In the genomic region with DNA sequence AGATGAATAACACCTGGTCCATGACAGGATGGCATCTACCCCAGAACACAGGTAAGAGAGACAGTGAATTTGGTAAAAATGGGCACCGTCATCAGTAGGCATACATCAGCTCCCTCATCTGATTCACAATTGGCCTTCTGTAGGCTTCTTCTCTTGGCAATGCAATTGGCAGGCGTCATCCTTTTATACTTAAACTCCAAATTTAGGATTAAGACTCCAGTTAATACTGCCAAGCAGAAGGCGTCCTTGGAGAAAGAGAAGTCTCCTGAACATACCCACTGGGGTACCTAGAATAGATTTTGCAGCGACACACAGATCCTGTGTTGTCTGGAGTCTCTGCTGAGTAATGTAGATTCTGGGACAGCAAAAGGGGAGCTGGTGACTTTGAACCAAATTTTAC, we compare ENCODE assay signal across 8 cellular contexts. TPM values are rescaled to one million over a fixed set of nuclear protein-coding genes. Genes with fewer than 3 reads are reported as not detected.
DNase-seq lines count a peak whose midpoint lies in the region; ATAC-seq, FAIRE-seq and TF ChIP-seq lines count a peak whose summit lies in the region.

No MANE protein-coding gene starts in this region.

- no peak for TF ChIP-seq POLR2A in HepG2 (IDR thresholded peaks at IDR 0.05; ENCODE audit: insufficient read depth in 1 of 2, low read depth in 2 of 2, low read length in 2 of 2)

- intact Hi-C loops in HepG2 (cut with micrococcal nuclease; ENCODE audit: unreplicated experiment) (loop anchor here (1.0 kb wide), 1 partner anchor 103 kb away; the partner anchor contains the start of gene DLX2), tibial artery (cut with DNase I; ENCODE audit: low total_unique reads) (no loop called here), left colon (cut with DNase I, micrococcal nuclease) (no loop called here)

- H3K9ac ChIP-seq in adipocyte (ENCODE audit: low read length) (peak overlapping the region; percentile 89), HepG2 (ENCODE audit: insufficient read depth, low read depth, low read length) (peak overlapping the region; percentile 81)

- in situ Hi-C loops in HepG2 (cut with HindIII; ENCODE audit: extremely low pct_ligation_motif_present, low pct_unique_long_range_greater_than_20kb), result loop anchor here (5.0 kb wide), 1 partner anchor 103 kb away; the partner anchor contains the start of gene DLX2

- H2AFZ ChIP-seq in HepG2 (ENCODE audit: low read length), result peak overlapping the region; percentile 97

- TF ChIP-seq CTCF in C4-2B (conservative IDR thresholded peaks at IDR 0.05) (no peak), HepG2 (CRISPR knock-in tag; IDR thresholded peaks at IDR 0.05) (no peak), tibial artery (IDR thresholded peaks at IDR 0.05) (no peak)

- peak overlapping the region; percentile 89 for H3K27ac ChIP-seq in C4-2B
- H3K27ac ChIP-seq in HepG2 (ENCODE audit: extremely low read length, insufficient read depth, low read length), result peak overlapping the region; percentile 82
- H3K27ac ChIP-seq in tibial artery, result no peak overlapping the region

- peaks cover 13% of the 10 kb centered on the region for H3K4me1 ChIP-seq in adipocyte (ENCODE audit: control insufficient read depth, insufficient read depth, low read length)
- peaks cover 21% of the 10 kb centered on the region for H3K4me1 ChIP-seq in HepG2 (ENCODE audit: insufficient read depth, low read length)
- H3K4me1 ChIP-seq in tibial artery, result peaks cover 0 to 11% (median 3%) of the 10 kb centered on the region in 4 donors

- H4K20me1 ChIP-seq in HepG2 (ENCODE audit: insufficient read depth, low read length), result no peaks in the 10 kb centered on the region

- H3K4me3 ChIP-seq in adipocyte (ENCODE audit: low read length) (peak overlapping the region; percentile 98), HepG2 (replicated peaks in 1 of 3; ENCODE audit: insufficient read depth in 1 of 3, low read depth in 2 of 3, low read length in 3 of 3) (peak overlapping the region; percentile 59 to 80 (median 66)), tibial artery (peak overlapping the region; percentile 59 to 60)

- POLR2A ChIA-PET in HepG2 (lab: Yijun Ruan, JAX), result interaction anchor here (1.2 to 2.1 kb wide), 2 partner anchors 77 to 103 kb away, joined by 3 to 6 read pairs; partner anchors contain the start of genes DLX2 and HAT1

- TF ChIP-seq EP300 in HepG2 (IDR thresholded peaks at IDR 0.05; ENCODE audit: low read depth in 2 of 2, low read length in 2 of 2) (no peak), HepG2 (CRISPR knock-in tag; IDR thresholded peaks at IDR 0.05; ENCODE audit: borderline replicate concordance) (no peak)

- H3K9me3 ChIP-seq in adipocyte (ENCODE audit: control insufficient read depth, low read length) (no peaks in the 10 kb centered on the region), HepG2 (ENCODE audit: low read length) (no peaks in the 10 kb centered on the region), tibial artery (no peaks in the 10 kb centered on the region)

- BruUV-seq in HepG2 (replicated peaks; lab: Mats Ljungman, UMichigan), result no TSS peak

- no peak for FAIRE-seq in HepG2 (lab: Jason Lieb, UNC)

- no peak for TF ChIP-seq RAD21 in HepG2 (CRISPR knock-in tag; IDR thresholded peaks at IDR 0.05)

- H3K4me2 ChIP-seq in HepG2 (ENCODE audit: low read depth, low read length), result peak overlapping the region; percentile 88

- ATAC-seq in HG02623 (IDR thresholded peaks at IDR 0.05; ENCODE audit: unreplicated experiment), result peak; percentile 5
- ATAC-seq in HepG2, result no peak; the same call in 1 of the 3 replicates
- no peak for ATAC-seq in left colon
- ATAC-seq in GM19324 (IDR thresholded peaks at IDR 0.05; ENCODE audit: low FRiP score, unreplicated experiment), result no peak

- CTCF ChIA-PET in HepG2 (lab: Yijun Ruan, JAX; ENCODE audit: low intra/inter-chr PET ratio, low total read pairs), result no interaction called here

- H3K36me3 ChIP-seq in adipocyte (ENCODE audit: control insufficient read depth, insufficient read depth, low read length, severe bottlenecking) (no peaks in the 10 kb centered on the region), HepG2 (replicated peaks in 1 of 2; ENCODE audit: control insufficient read depth in 1 of 2, insufficient read depth in 2 of 2, low read length in 2 of 2) (0 out of 5 replicates have a peak, but pooled peaks cover 0 to 1% of the 10 kb centered on the region in 2 experiments), tibial artery (no peaks in the 10 kb centered on the region)

- DNase-seq in adipocyte (ENCODE audit: low read depth) (no peak), HepG2 (ENCODE audit: low spot score) (no peak), tibial artery (no peak), SHP77 treated with DMSO at 0.1 percent for 48 hours (lab: John Stamatoyannopoulos, UW) (no peak), left colon (no peak)

- 26% methylated on average over 4 of the region's 4 CpGs for WGBS in HepG2 (ENCODE audit: low lambda C conversion rate)

- no peaks in the 10 kb centered on the region for H3K79me2 ChIP-seq in HepG2 (ENCODE audit: insufficient read depth, low read length)

- H3K27me3 ChIP-seq in adipocyte (replicated peaks; ENCODE audit: control insufficient read depth, insufficient read depth, low read length), result peaks cover 5% of the 10 kb centered on the region
- H3K27me3 ChIP-seq in HepG2 (ENCODE audit: control insufficient read depth in 1 of 2, insufficient read depth in 2 of 2, low read length in 2 of 2), result no peaks in the 10 kb centered on the region
- peaks cover 0 to 2% of the 10 kb centered on the region in 2 donors for H3K27me3 ChIP-seq in tibial artery

TF ChIP-seq in HepG2, 621 proteins besides CTCF, POLR2A, EP300 and RAD21 (continues in another document):
- no peak for TF ChIP-seq NFE2L2 (IDR thresholded peaks at IDR 0.05; ENCODE audit: low read length)
- TF ChIP-seq RBM39 (IDR thresholded peaks at IDR 0.05; ENCODE audit: low read depth, low read length, poor library complexity, severe bottlenecking), result no peak
- peak; percentile 2 for TF ChIP-seq ZEB1 (IDR thresholded peaks at IDR 0.05; ENCODE audit: insufficient replicate concordance, low read depth)
- TF ChIP-seq ZNF24 (IDR thresholded peaks at IDR 0.05), result no peak
- TF ChIP-seq SAP130 (CRISPR knock-in tag; IDR thresholded peaks at IDR 0.05; ENCODE audit: low read depth), result no peak
- no peak for TF ChIP-seq HNRNPLL (IDR thresholded peaks at IDR 0.05; ENCODE audit: low read depth, low read length, poor library complexity, severe bottlenecking)
- TF ChIP-seq, protein P1, sequence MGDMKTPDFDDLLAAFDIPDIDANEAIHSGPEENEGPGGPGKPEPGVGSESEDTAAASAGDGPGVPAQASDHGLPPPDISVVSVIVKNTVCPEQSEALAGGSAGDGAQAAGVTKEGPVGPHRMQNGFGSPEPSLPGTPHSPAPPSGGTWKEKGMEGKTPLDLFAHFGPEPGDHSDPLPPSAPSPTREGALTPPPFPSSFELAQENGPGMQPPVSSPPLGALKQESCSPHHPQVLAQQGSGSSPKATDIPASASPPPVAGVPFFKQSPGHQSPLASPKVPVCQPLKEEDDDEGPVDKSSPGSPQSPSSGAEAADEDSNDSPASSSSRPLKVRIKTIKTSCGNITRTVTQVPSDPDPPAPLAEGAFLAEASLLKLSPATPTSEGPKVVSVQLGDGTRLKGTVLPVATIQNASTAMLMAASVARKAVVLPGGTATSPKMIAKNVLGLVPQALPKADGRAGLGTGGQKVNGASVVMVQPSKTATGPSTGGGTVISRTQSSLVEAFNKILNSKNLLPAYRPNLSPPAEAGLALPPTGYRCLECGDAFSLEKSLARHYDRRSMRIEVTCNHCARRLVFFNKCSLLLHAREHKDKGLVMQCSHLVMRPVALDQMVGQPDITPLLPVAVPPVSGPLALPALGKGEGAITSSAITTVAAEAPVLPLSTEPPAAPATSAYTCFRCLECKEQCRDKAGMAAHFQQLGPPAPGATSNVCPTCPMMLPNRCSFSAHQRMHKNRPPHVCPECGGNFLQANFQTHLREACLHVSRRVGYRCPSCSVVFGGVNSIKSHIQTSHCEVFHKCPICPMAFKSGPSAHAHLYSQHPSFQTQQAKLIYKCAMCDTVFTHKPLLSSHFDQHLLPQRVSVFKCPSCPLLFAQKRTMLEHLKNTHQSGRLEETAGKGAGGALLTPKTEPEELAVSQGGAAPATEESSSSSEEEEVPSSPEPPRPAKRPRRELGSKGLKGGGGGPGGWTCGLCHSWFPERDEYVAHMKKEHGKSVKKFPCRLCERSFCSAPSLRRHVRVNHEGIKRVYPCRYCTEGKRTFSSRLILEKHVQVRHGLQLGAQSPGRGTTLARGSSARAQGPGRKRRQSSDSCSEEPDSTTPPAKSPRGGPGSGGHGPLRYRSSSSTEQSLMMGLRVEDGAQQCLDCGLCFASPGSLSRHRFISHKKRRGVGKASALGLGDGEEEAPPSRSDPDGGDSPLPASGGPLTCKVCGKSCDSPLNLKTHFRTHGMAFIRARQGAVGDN (CRISPR knock-in tag; IDR thresholded peaks at IDR 0.05), result no peak
- TF ChIP-seq ZNF83 (CRISPR knock-in tag; IDR thresholded peaks at IDR 0.05; ENCODE audit: borderline replicate concordance), result no peak
- no peak for TF ChIP-seq ZNF12 (CRISPR knock-in tag; IDR thresholded peaks at IDR 0.05)
- no peak for TF ChIP-seq PHF5A (CRISPR knock-in tag; IDR thresholded peaks at IDR 0.05; ENCODE audit: low read depth, unreplicated experiment)

RNA-seq across cellular contexts. Expression of gene METAP1D, which starts 0.6 kb away (rescaled TPM):
- total RNA-seq in HepG2 (2016; rRNA removed; fragmentation: Illumina TruSeq; extraction: Trizol), result 14.0 and 14.7 TPM in 2 replicates
- total RNA-seq in HepG2 (2016; cell fraction: cytosol; rRNA removed; fragmentation: Illumina TruSeq; extraction: Trizol; ENCODE audit: low read depth), result 1.9 and 2.3 TPM in 2 replicates
- total RNA-seq in HepG2 (2016; cell fraction: insoluble cytoplasmic fraction; rRNA removed; fragmentation: Illumina TruSeq; extraction: Trizol), result 13.3 and 14.9 TPM in 2 replicates
- 5.6 and 5.7 TPM in 2 replicates for total RNA-seq in HepG2 (2016; cell fraction: membrane; rRNA removed; fragmentation: Illumina TruSeq; extraction: Trizol)
- total RNA-seq in HepG2 (2016; cell fraction: nucleus; rRNA removed; fragmentation: Illumina TruSeq; extraction: Trizol), result 20.0 and 27.8 TPM in 2 replicates
- polyA plus RNA-seq in HepG2 (2011; rRNA removed), result 19.0 and 21.6 TPM in 2 replicates
- 6.3 and 7.9 TPM in 2 replicates for polyA plus RNA-seq in HepG2 (2011; cell fraction: cytosol; rRNA removed)
- polyA plus RNA-seq in HepG2 (2011; cell fraction: nucleus; rRNA removed), result 37.6 and 40.5 TPM in 2 replicates
- 10.4 and 13.7 TPM in 2 replicates for polyA plus RNA-seq in HepG2 (2012)
- polyA plus RNA-seq in HepG2 (2016; cell fraction: cytosol; fragmentation: Illumina TruSeq; extraction: Trizol; ENCODE audit: low read depth), result 1.4 and 2.0 TPM in 2 replicates
- 12.8 and 14.8 TPM in 2 replicates for polyA plus RNA-seq in HepG2 (2016; cell fraction: insoluble cytoplasmic fraction; fragmentation: Illumina TruSeq; extraction: Trizol; ENCODE audit: low read depth)
- polyA plus RNA-seq in HepG2 (2016; cell fraction: membrane; fragmentation: Illumina TruSeq; extraction: Trizol; ENCODE audit: low read depth), result 3.1 and 4.1 TPM in 2 replicates
- 48.0 and 48.1 TPM in 2 replicates for polyA plus RNA-seq in HepG2 (2016; cell fraction: nucleus; fragmentation: Illumina TruSeq; extraction: Trizol; ENCODE audit: insufficient read depth, low read depth)
- 3.8 and 10.3 TPM in 2 replicates for polyA minus RNA-seq in HepG2 (2011; rRNA and poly(A)+ RNA removed; ENCODE audit: low replicate concordance)
- polyA minus RNA-seq in HepG2 (2011; cell fraction: cytosol; rRNA and poly(A)+ RNA removed), result 7.0 and 9.4 TPM in 2 replicates
- polyA minus RNA-seq in HepG2 (2011; cell fraction: nucleus; rRNA and poly(A)+ RNA removed), result 63.9 and 66.6 TPM in 2 replicates
- total RNA-seq in left colon, result 1 to 10 TPM; 4.2 to 4.4 TPM

Comparison
In these comparisons a context has a peak if more than half of its experiments do, and no peak if none do; other contexts are left out.
1. H3K27ac ChIP-seq: peak in C4-2B (single experiment) and HepG2 (single experiment); none in tibial artery (0 of 2).
2. Peak in every context shown above with its lines, with median percentiles within 50 percentile points of each other: H3K4me3 ChIP-seq.